Comparison of ENCODE assay signal across 1 cellular context in genomic region chr13:59493436-59493965, GRCh38.
TF ChIP-seq lines count a peak whose summit lies in the region.

No MANE protein-coding gene starts in this region.

TF ChIP-seq in GM23338, 12 proteins besides CTCF, POLR2A, EP300 and RAD21 (continued from another document):
- TF ChIP-seq REST (IDR thresholded peaks at IDR 0.05; ENCODE audit: unreplicated experiment) = no peak
- TF ChIP-seq JUNB (IDR thresholded peaks at IDR 0.05; ENCODE audit: unreplicated experiment) = no peak
